In genomic region chr2:199738723-199739412, GRCh38 we compare ENCODE assay signal across 9 cellular contexts.
DNase-seq lines count a peak whose midpoint lies in the region; ATAC-seq, FAIRE-seq and TF ChIP-seq lines count a peak whose summit lies in the region.
"Had no signal": no experiment of that assay in that cellular context is flagged by ENCODE, and none has a peak within 500 bp of the region (broad histone marks: within the 10 kb centered on the region; RNA-seq: fewer than 3 reads in every experiment).

No MANE protein-coding gene starts in this region.

- H3K4me1 Mint-ChIP-seq in osteocyte (ENCODE audit: unreplicated experiment): peaks cover 13% of the 10 kb centered on the region

- H3K27ac ChIP-seq in HepG2 (ENCODE audit: extremely low read length, insufficient read depth, low read length): no peak overlapping the region
- H3K27ac ChIP-seq: C4-2B had no signal

- DNase-seq in AG09309 (ENCODE audit: low read depth) (peak; percentile 83), HTR-8/SVneo (ENCODE audit: insufficient read length, low spot score) (peak; percentile 52), SKM-1 treated with dmso at 0.1 percent for 144 hours (lab: John Stamatoyannopoulos, UW; ENCODE audit: unreplicated experiment) (peak; percentile 96), HepG2 (ENCODE audit: low spot score) (peak; percentile 82), NCI-H1092 (lab: John Stamatoyannopoulos, UW) (no peak), osteocyte (ENCODE audit: extremely low spot score, unreplicated experiment) (no peak)

- BruUV-seq in HepG2 (replicated peaks; lab: Mats Ljungman, UMichigan): no TSS peak

- POLR2A ChIA-PET in HepG2 (lab: Yijun Ruan, JAX): no interaction called here

- no peaks in the 10 kb centered on the region for H3K9me3 ChIP-seq in HepG2 (ENCODE audit: low read length)

- peaks cover 51% of the 10 kb centered on the region for H3K27me3 Mint-ChIP-seq in osteocyte (ENCODE audit: unreplicated experiment)

- ATAC-seq in HepG2: peak; percentile 77
- no peak for ATAC-seq in GM21576 (IDR thresholded peaks at IDR 0.05; ENCODE audit: unreplicated experiment)
- no peak for ATAC-seq in HG03139 (IDR thresholded peaks at IDR 0.05; ENCODE audit: unreplicated experiment)

- H3K27ac Mint-ChIP-seq in osteocyte (ENCODE audit: unreplicated experiment): no peak overlapping the region

- no peaks in the 10 kb centered on the region for H3K79me2 ChIP-seq in HepG2 (ENCODE audit: insufficient read depth, low read length)

- no peak for TF ChIP-seq POLR2A in HepG2 (IDR thresholded peaks at IDR 0.05; ENCODE audit: insufficient read depth in 1 of 2, low read depth in 2 of 2, low read length in 2 of 2)

- CTCF ChIA-PET in HepG2 (lab: Yijun Ruan, JAX; ENCODE audit: low intra/inter-chr PET ratio, low total read pairs): interaction anchor here (1.5 to 5.8 kb wide), 2 partner anchors 33 to 122 kb away, joined by 5 to 111 read pairs; no protein-coding TSS in a partner anchor

- H3K4me1 ChIP-seq in HepG2 (ENCODE audit: insufficient read depth, low read length): peaks cover 46% of the 10 kb centered on the region

- FAIRE-seq in HTR-8/SVneo (lab: Jason Lieb, UNC): no peak
- FAIRE-seq in HepG2 (lab: Jason Lieb, UNC): peak; percentile 83

- no peak for TF ChIP-seq CTCF in AG09309 (IDR thresholded peaks at IDR 0.05; ENCODE audit: control insufficient read depth, insufficient read depth, low read depth, low read length, missing control alignments)
- TF ChIP-seq CTCF in HepG2 (CRISPR knock-in tag; IDR thresholded peaks at IDR 0.05): no peak
- TF ChIP-seq CTCF in osteocyte (IDR thresholded peaks at IDR 0.05): no peak

- WGBS in HepG2 (ENCODE audit: low lambda C conversion rate): 25% methylated on average over 7 of the region's 7 CpGs

- no peak overlapping the region for H2AFZ ChIP-seq in HepG2 (ENCODE audit: low read length)

- H3K4me3 ChIP-seq in AG09309 (ENCODE audit: control insufficient read depth, low read depth, low read length) (no peak overlapping the region), HepG2 (replicated peaks in 1 of 3; ENCODE audit: insufficient read depth in 1 of 3, low read depth in 2 of 3, low read length in 3 of 3) (peak overlapping the region in 2 of 3 experiments; percentile 3 to 4; a peak in 1 of 6 replicates)

- H3K4me2 ChIP-seq in HepG2 (ENCODE audit: low read depth, low read length): peak overlapping the region; percentile 54

- H3K4me3 Mint-ChIP-seq in osteocyte (ENCODE audit: unreplicated experiment): no peak overlapping the region

- no peaks in the 10 kb centered on the region for H3K36me3 Mint-ChIP-seq in osteocyte (ENCODE audit: unreplicated experiment)

- no peaks in the 10 kb centered on the region for H3K36me3 ChIP-seq in HepG2 (replicated peaks in 1 of 2; ENCODE audit: control insufficient read depth in 1 of 2, insufficient read depth in 2 of 2, low read length in 2 of 2)

- H4K20me1 ChIP-seq in HepG2 (ENCODE audit: insufficient read depth, low read length): no peaks in the 10 kb centered on the region

- intact Hi-C loops in HepG2 (cut with micrococcal nuclease; ENCODE audit: unreplicated experiment): loop anchor here (1.0 to 10.0 kb wide), 4 partner anchors 35 to 1424 kb away; no protein-coding TSS in a partner anchor

- no peaks in the 10 kb centered on the region for H3K27me3 ChIP-seq in HepG2 (ENCODE audit: control insufficient read depth in 1 of 2, insufficient read depth in 2 of 2, low read length in 2 of 2)

- H3K9ac ChIP-seq in HepG2 (ENCODE audit: insufficient read depth, low read depth, low read length): no peak overlapping the region

- TF ChIP-seq EP300 in HepG2 (IDR thresholded peaks at IDR 0.05; ENCODE audit: low read depth in 2 of 2, low read length in 2 of 2): peak; percentile 80 to 90; a peak in 3 of 4 replicates
- peak; percentile 38; the same call in 1 of the 2 replicates for TF ChIP-seq EP300 in HepG2 (CRISPR knock-in tag; IDR thresholded peaks at IDR 0.05; ENCODE audit: borderline replicate concordance)

- in situ Hi-C loops in HepG2 (cut with HindIII; ENCODE audit: extremely low pct_ligation_motif_present, low pct_unique_long_range_greater_than_20kb): loop anchor here (10.0 kb wide), 1 partner anchor 1424 kb away; no protein-coding TSS in a partner anchor

- no peak for TF ChIP-seq RAD21 in HepG2 (CRISPR knock-in tag; IDR thresholded peaks at IDR 0.05)

- no peaks in the 10 kb centered on the region for H3K9me3 Mint-ChIP-seq in osteocyte (ENCODE audit: unreplicated experiment)

TF ChIP-seq in HepG2, 621 proteins besides CTCF, POLR2A, EP300 and RAD21 (continues in another document):
- TF ChIP-seq SAP130 (CRISPR knock-in tag; IDR thresholded peaks at IDR 0.05; ENCODE audit: low read depth) (peak; percentile 66), ZNF124 (CRISPR knock-in tag; IDR thresholded peaks at IDR 0.05) (peak; percentile 91), TEAD3 (CRISPR knock-in tag; optimal IDR thresholded peaks at IDR 0.05; ENCODE audit: borderline replicate concordance) (peak; percentile 12), SOX5 (CRISPR knock-in tag; IDR thresholded peaks at IDR 0.05; ENCODE audit: borderline replicate concordance) (peak; percentile 81), THAP11 (CRISPR knock-in tag; IDR thresholded peaks at IDR 0.05) (peak; percentile 62), GATAD2A (CRISPR knock-in tag; IDR thresholded peaks at IDR 0.05) (peak; percentile 99), NFIC (IDR thresholded peaks at IDR 0.05; ENCODE audit: low read length) (peak; percentile 85; the same call in 1 of the 2 replicates), ZNF784 (CRISPR knock-in tag; IDR thresholded peaks at IDR 0.05; ENCODE audit: borderline replicate concordance) (0 out of 2 replicates have a peak, but pooled peaks have one; percentile 61), LCORL (IDR thresholded peaks at IDR 0.05) (no peak), LCORL (CRISPR knock-in tag; IDR thresholded peaks at IDR 0.05) (peak; percentile 74; the same call in 1 of the 2 replicates), MED1 (CRISPR knock-in tag; IDR thresholded peaks at IDR 0.05) (peak; percentile 62; the same call in 1 of the 2 replicates), ZNF337 (CRISPR knock-in tag; IDR thresholded peaks at IDR 0.05; ENCODE audit: borderline replicate concordance, low read depth) (0 out of 2 replicates have a peak, but pooled peaks have one; percentile 46), SIN3A (IDR thresholded peaks at IDR 0.05; ENCODE audit: borderline replicate concordance, low read depth, low read length) (no peak), MLX (CRISPR knock-in tag; IDR thresholded peaks at IDR 0.05) (peak; percentile 39; the same call in 1 of the 2 replicates), FOXP1 (IDR thresholded peaks at IDR 0.05) (peak; percentile 56; the same call in 1 of the 2 replicates), FOXP1 (CRISPR knock-in tag; IDR thresholded peaks at IDR 0.05) (peak; percentile 85), GFI1 (CRISPR knock-in tag; IDR thresholded peaks at IDR 0.05; ENCODE audit: borderline replicate concordance) (0 out of 2 replicates have a peak, but pooled peaks have one; percentile 32), ZNF878 (CRISPR knock-in tag; IDR thresholded peaks at IDR 0.05) (peak; percentile 33; the same call in 1 of the 2 replicates), ZSCAN9 (CRISPR knock-in tag; IDR thresholded peaks at IDR 0.05; ENCODE audit: borderline replicate concordance) (0 out of 2 replicates have a peak, but pooled peaks have one; percentile 62), ZNF549 (CRISPR knock-in tag; IDR thresholded peaks at IDR 0.05) (no peak), ZNF775 (CRISPR knock-in tag; IDR thresholded peaks at IDR 0.05; ENCODE audit: borderline replicate concordance) (no peak), ZNF605 (CRISPR knock-in tag; IDR thresholded peaks at IDR 0.05) (no peak), ZNF160 (CRISPR knock-in tag; IDR thresholded peaks at IDR 0.05) (no peak), DNMT3B (CRISPR knock-in tag; conservative IDR thresholded peaks at IDR 0.05) (no peak)

Comparison
In these comparisons a context has a peak if more than half of its experiments do, and no peak if none do; other contexts are left out.
1. DNase-seq: peak in AG09309 (single experiment), HTR-8/SVneo (single experiment), SKM-1 treated with dmso at 0.1 percent for 144 hours (single experiment) and HepG2 (single experiment); none in NCI-H1092 (single experiment) and osteocyte (single experiment).